ENCODE assay signal across 9 cellular contexts in the genomic region with DNA sequence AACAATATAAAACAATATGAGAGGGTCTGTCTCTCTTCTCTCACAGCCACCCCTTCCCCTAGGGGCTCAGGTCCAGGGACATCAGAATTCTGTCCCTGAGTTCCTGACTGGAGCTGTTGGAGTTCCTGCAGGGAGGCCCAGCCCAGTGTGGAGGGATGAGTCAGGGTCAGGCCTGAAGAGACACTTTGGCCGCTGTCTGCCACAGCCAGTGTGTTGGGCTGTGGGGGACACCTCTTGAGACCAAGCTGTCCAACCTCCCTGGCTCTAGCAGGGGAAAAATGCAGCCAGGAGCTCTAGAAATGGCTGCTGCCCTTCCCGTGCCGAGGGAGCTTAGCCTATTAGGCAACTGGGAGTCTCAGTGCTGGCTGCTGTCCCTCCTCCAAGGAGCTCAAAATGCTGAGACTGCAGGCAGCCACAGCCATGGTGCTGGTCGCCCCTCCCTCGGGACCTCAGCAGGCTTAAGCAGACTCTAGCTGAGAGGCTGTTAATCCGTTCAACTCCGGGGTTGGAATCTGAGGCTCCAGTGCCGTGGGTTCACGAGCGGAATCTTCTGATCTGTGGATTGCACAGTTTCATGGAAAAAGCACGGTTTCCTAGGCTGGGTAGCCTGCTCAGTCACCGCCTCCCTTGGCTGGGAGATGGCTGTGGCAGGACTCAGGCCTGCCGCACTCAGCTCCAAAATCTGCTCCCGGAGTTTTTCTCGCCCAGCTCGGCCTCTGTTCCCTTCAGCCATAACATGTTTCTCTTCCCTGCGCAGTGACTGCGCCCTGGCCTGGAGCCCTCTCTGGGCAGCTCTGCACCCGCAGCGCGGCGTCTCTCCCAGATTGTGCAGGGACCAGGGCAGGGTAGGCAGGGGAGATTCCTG. TPM values are rescaled to one million over a fixed set of nuclear protein-coding genes. Genes with fewer than 3 reads are reported as not detected.
DNase-seq lines count a peak whose midpoint lies in the region; ATAC-seq and TF ChIP-seq lines count a peak whose summit lies in the region.
"Had no signal": no experiment of that assay in that cellular context is flagged by ENCODE, and none has a peak within 500 bp of the region (broad histone marks: within the 10 kb centered on the region; RNA-seq: fewer than 3 reads in every experiment).

No MANE protein-coding gene starts in this region.

- TF ChIP-seq POLR2A in gastroesophageal sphincter (IDR thresholded peaks at IDR 0.05) (no peak), ovary (IDR thresholded peaks at IDR 0.05) (no peak)

- peaks cover 28% of the 10 kb centered on the region for H3K4me1 ChIP-seq in OCI-LY3 (ENCODE audit: low read length)
- H3K4me1 ChIP-seq in gastroesophageal sphincter, result peaks cover 0 to 5% (median 0%) of the 10 kb centered on the region in 3 donors
- no peaks in the 10 kb centered on the region for H3K4me1 ChIP-seq in ovary (ENCODE audit: insufficient read depth)
- peaks cover 5% of the 10 kb centered on the region for H3K4me1 ChIP-seq in effector memory CD4-positive, alpha-beta T cell (ENCODE audit: control insufficient read depth, insufficient read depth, low read length, poor library complexity, severe bottlenecking)
- H3K4me1 ChIP-seq in A673 (ENCODE audit: insufficient read depth, low read length, poor library complexity, severe bottlenecking), result no peaks in the 10 kb centered on the region

- H3K27me3 ChIP-seq in OCI-LY3 (ENCODE audit: low read depth, low read length), result no peaks in the 10 kb centered on the region
- no peaks in the 10 kb centered on the region for H3K27me3 ChIP-seq in gastroesophageal sphincter
- no peaks in the 10 kb centered on the region for H3K27me3 ChIP-seq in ovary
- H3K27me3 ChIP-seq in effector memory CD4-positive, alpha-beta T cell (replicated peaks; ENCODE audit: control insufficient read depth, insufficient read depth, low read length, poor library complexity, severe bottlenecking), result no peaks in the 10 kb centered on the region
- no peaks in the 10 kb centered on the region for H3K27me3 ChIP-seq in A673 (replicated peaks; ENCODE audit: insufficient read depth, low read depth, low read length, poor library complexity)

- TF ChIP-seq CTCF in OCI-LY3 (IDR thresholded peaks at IDR 0.05; ENCODE audit: low read depth, low read length), result no peak
- TF ChIP-seq CTCF in gastroesophageal sphincter (IDR thresholded peaks at IDR 0.05), result no peak
- TF ChIP-seq CTCF in ovary (IDR thresholded peaks at IDR 0.05), result no peak
- TF ChIP-seq CTCF in A673 (conservative IDR thresholded peaks at IDR 0.05; ENCODE audit: low read depth, low read length), result no peak

- 20 to 64% methylated on average over 1 to 6 of the region's 22 CpGs for WGBS in gastroesophageal sphincter (ENCODE audit: low coverage in 1 of 2), 2 donors
- 56 to 73% (median 64%) methylated on average over 22 of the region's 22 CpGs for WGBS in ovary, 3 donors

- H3K36me3 ChIP-seq in OCI-LY3 (replicated peaks; ENCODE audit: low read depth, low read length) (peaks cover 12% of the 10 kb centered on the region), gastroesophageal sphincter (no peaks in the 10 kb centered on the region), ovary (no peaks in the 10 kb centered on the region), A673 (ENCODE audit: insufficient read depth, low read length, poor library complexity, severe bottlenecking) (no peaks in the 10 kb centered on the region)
- H3K36me3 ChIP-seq in effector memory CD4-positive, alpha-beta T cell (ENCODE audit: control insufficient read depth, insufficient read depth, low read length), result no peaks in the 10 kb centered on the region

- TF ChIP-seq EP300 in gastroesophageal sphincter (IDR thresholded peaks at IDR 0.05), result no peak
- TF ChIP-seq EP300 in ovary (IDR thresholded peaks at IDR 0.05), result no peak

- H3K9ac ChIP-seq in OCI-LY3 (ENCODE audit: low read length), result peak overlapping the region; percentile 39; the same call in 1 of the 2 replicates

- no peak for ATAC-seq in gastroesophageal sphincter
- ATAC-seq: activated T-cell treated with anti-CD3 and anti-CD28 coated beads, Interleukin-2, amount 50 U/mL, for 4 hours had no signal

- POLR2A ChIA-PET in A673 (lab: Charles Lee; ENCODE audit: low non-redundant PET), result no interaction called here

- no TSS peak for BruUV-seq in A673 (replicated peaks; lab: Mats Ljungman, UMichigan)

- intact Hi-C loops in ovary (cut with DNase I), result no loop called here
- intact Hi-C loops in A673 (cut with micrococcal nuclease; ENCODE audit: unreplicated experiment), result no loop called here

- peak; percentile 25 for DNase-seq in AG20443 (ENCODE audit: low spot score)
- peak; percentile 32 to 42 (median 36) for DNase-seq in ovary
- DNase-seq in effector memory CD4-positive, alpha-beta T cell, result no peak
- no peak for DNase-seq in A673 (ENCODE audit: low spot score)
- DNase-seq in UCSD-AML1 (lab: John Stamatoyannopoulos, UW; ENCODE audit: unreplicated experiment), result no peak
- DNase-seq in CD1c-positive myeloid dendritic cell (ENCODE audit: extremely low spot score), result no peak
- DNase-seq: activated T-cell treated with anti-CD3 and anti-CD28 coated beads, Interleukin-2, amount 50 U/mL, for 4 hours had no signal

- H4K20me1 ChIP-seq in OCI-LY3 (ENCODE audit: insufficient read depth, low read length), result no peaks in the 10 kb centered on the region

- H3K4me3 ChIP-seq in OCI-LY3 (ENCODE audit: low read length) (peak overlapping the region; percentile 64), gastroesophageal sphincter (peak overlapping the region in 1 of 2 donors; percentile 2), ovary (no peak overlapping the region), A673 (ENCODE audit: low read depth, low read length, poor library complexity, severe bottlenecking) (no peak overlapping the region)
- no peak overlapping the region for H3K4me3 ChIP-seq in effector memory CD4-positive, alpha-beta T cell (ENCODE audit: insufficient read depth, low read depth, low read length, poor library complexity, severe bottlenecking)

- peak overlapping the region; percentile 80 for H3K4me2 ChIP-seq in OCI-LY3 (ENCODE audit: low read length)

- H3K79me2 ChIP-seq in OCI-LY3 (ENCODE audit: low read length), result no peaks in the 10 kb centered on the region

- peaks cover 15% of the 10 kb centered on the region for H3K9me3 ChIP-seq in OCI-LY3 (ENCODE audit: insufficient read depth, low read length)
- no peaks in the 10 kb centered on the region for H3K9me3 ChIP-seq in gastroesophageal sphincter
- H3K9me3 ChIP-seq in ovary, result no peaks in the 10 kb centered on the region
- no peaks in the 10 kb centered on the region for H3K9me3 ChIP-seq in effector memory CD4-positive, alpha-beta T cell (ENCODE audit: control insufficient read depth, low read length)
- peaks cover 10% of the 10 kb centered on the region for H3K9me3 ChIP-seq in A673 (ENCODE audit: low read depth, low read length, poor library complexity, severe bottlenecking)

- CTCF ChIA-PET in A673 (lab: Charles Lee), result no interaction called here

- H2AFZ ChIP-seq in OCI-LY3 (ENCODE audit: low read depth, low read length), result peak overlapping the region; percentile 63; the same call in 1 of the 2 replicates

- H3K27ac ChIP-seq in OCI-LY3 (ENCODE audit: low read length), result peak overlapping the region; percentile 91
- peak overlapping the region in 3 of 4 donors; percentile 45 to 73 (median 60) for H3K27ac ChIP-seq in gastroesophageal sphincter
- H3K27ac ChIP-seq in ovary, result peak overlapping the region; percentile 51 to 55
- H3K27ac ChIP-seq in effector memory CD4-positive, alpha-beta T cell (ENCODE audit: insufficient read depth, low read length, poor library complexity, severe bottlenecking), result no peak overlapping the region
- H3K27ac ChIP-seq in A673 (ENCODE audit: low read depth, low read length, poor library complexity, severe bottlenecking), result no peak overlapping the region

RNA-seq across cellular contexts. Expression of a gene that starts 3.8 kb away (rescaled TPM):
- total RNA-seq in gastroesophageal sphincter, result 10 to 100 TPM; 13.3 to 27.1 (median 14.6) TPM
- 10 to 100 TPM; 19.0 to 40.3 (median 32.5) TPM for total RNA-seq in ovary
- polyA plus RNA-seq in ovary, result 10 to 100 TPM; 15.3 to 15.6 TPM
- 1.4 and 2.2 TPM in 2 replicates for total RNA-seq in A673 (2021)

Comparison
In these comparisons a context has a peak if more than half of its experiments do, and no peak if none do; other contexts are left out.
1. DNase-seq: peak in AG20443 (single experiment) and ovary (5 of 5); none in effector memory CD4-positive, alpha-beta T cell (0 of 3), A673 (single experiment), UCSD-AML1 (single experiment) and CD1c-positive myeloid dendritic cell (single experiment).
2. H3K27ac ChIP-seq: peak in OCI-LY3 (single experiment), gastroesophageal sphincter (3 of 4) and ovary (2 of 2); none in effector memory CD4-positive, alpha-beta T cell (single experiment) and A673 (single experiment).